11 cellular contexts compared by ENCODE assay signal in the genomic region with DNA sequence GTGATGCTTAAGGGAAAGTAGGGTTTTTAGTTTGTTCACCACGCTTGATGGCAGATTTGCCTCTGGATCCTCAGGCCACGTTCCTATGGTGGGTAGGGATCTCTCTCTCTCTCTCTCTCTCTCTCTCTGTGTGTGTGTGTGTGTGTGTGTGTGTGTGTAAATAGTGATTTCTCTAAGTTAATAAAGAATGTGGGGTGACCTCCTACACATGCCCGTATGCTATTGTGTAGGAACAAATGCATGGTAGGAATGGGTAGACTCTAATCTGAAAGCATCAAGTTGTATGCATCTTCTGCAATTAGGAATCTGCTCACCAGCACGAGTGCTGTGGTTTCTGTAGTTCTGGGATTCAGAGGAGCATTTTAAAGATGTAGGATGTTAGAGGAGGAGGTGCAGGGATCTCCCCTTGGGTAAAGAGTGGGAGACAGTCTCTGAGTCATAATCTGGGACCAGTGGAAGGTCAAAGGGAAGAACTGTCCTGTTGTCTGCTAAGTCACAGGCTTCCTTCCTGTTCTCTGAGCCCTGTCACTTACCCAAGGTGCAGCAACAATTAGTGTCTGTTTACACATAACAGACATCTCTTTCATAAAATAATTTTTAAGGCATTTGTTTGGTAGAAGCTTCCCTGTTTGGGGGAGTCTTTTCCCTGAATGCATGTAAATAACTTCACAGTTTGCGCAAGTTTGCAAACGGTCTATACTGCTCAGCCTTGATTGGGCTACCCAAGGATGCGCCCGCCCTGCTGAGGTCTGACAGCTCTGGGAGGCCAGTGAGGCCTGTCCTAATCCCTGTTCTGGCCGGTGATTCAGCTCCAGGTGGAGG.
A peak's percentile ranks its signal among the peaks of the same experiment; 100 is the strongest.
DNase-seq lines count a peak whose midpoint lies in the region; ATAC-seq and TF ChIP-seq lines count a peak whose summit lies in the region.
"Had no signal": no experiment of that assay in that cellular context is flagged by ENCODE, and none has a peak within 500 bp of the region (broad histone marks: within the 10 kb centered on the region; RNA-seq: fewer than 3 reads in every experiment).

No MANE protein-coding gene starts in this region.

- intact Hi-C loops in heart left ventricle (cut with DNase I) (loop anchor here in 2 of 10 donors (5.0 to 10.0 kb wide), 2 partner anchors 59 to 277 kb away; no protein-coding TSS in a partner anchor), cardiac septum (cut with DNase I) (no loop called here), left lung (cut with DNase I) (no loop called here)

- H3K4me3 ChIP-seq in heart left ventricle: no peak overlapping the region
- no peak overlapping the region for H3K4me3 ChIP-seq in left lung

- CTCF ChIA-PET in RWPE1 (lab: Yijun Ruan, JAX): interaction anchor here (0.6 to 0.8 kb wide), 2 partner anchors 9 to 56 kb away, joined by 4 to 7 read pairs; no protein-coding TSS in a partner anchor

- no peaks in the 10 kb centered on the region for H3K9me3 ChIP-seq in heart left ventricle
- no peaks in the 10 kb centered on the region for H3K9me3 ChIP-seq in left lung

- 67 to 76% (median 70%) methylated on average over 9 of the region's 9 CpGs for WGBS in heart left ventricle, 4 donors

- TF ChIP-seq CTCF in heart left ventricle (IDR thresholded peaks at IDR 0.05) (no peak), VCaP (conservative IDR thresholded peaks at IDR 0.05) (no peak), left lung (IDR thresholded peaks at IDR 0.05) (no peak), RWPE1 (conservative IDR thresholded peaks at IDR 0.05; ENCODE audit: low read depth) (no peak)

- peak in 3 of 4 donors; percentile 23 to 44 (median 41) for ATAC-seq in heart left ventricle
- ATAC-seq in left lung: peak; percentile 45
- ATAC-seq in GM18868 (IDR thresholded peaks at IDR 0.05; ENCODE audit: unreplicated experiment): no peak
- ATAC-seq in HG03432 (IDR thresholded peaks at IDR 0.05; ENCODE audit: unreplicated experiment): no peak

- no peaks in the 10 kb centered on the region for H3K27me3 ChIP-seq in heart left ventricle
- no peaks in the 10 kb centered on the region for H3K27me3 ChIP-seq in left lung

- H3K36me3 ChIP-seq in heart left ventricle (no peaks in the 10 kb centered on the region), left lung (no peaks in the 10 kb centered on the region)

- H3K27ac ChIP-seq in heart left ventricle (peak overlapping the region in 5 of 12 donors; percentile 47 to 75 (median 72)), VCaP (peak overlapping the region; percentile 95), left lung (peak overlapping the region in 1 of 2 donors; percentile 72), RWPE1 (no peak overlapping the region)

- DNase-seq in heart left ventricle (peak in 1 of 5 donors; percentile 57), cardiac septum (ENCODE audit: low spot score) (no peak), left lung (no peak), LoVo (ENCODE audit: low spot score) (no peak), RWPE1 (ENCODE audit: low spot score) (no peak)
- DNase-seq: NCI-H2171 treated with DMSO at 0.1 percent for 48 hours; stimulated activated CD4-positive, alpha-beta T cell treated with anti-CD3 and anti-CD28 coated beads, Interleukin-12 subunit alpha, Interleukin-12 subunit beta, amount 100 ng/mL, for 4 hours; SW 1271 had no signal

- POLR2A ChIA-PET in RWPE1 (lab: Yijun Ruan, JAX; ENCODE audit: low non-redundant PET): interaction anchor here (0.5 kb wide), 1 partner anchor 162 kb away, joined by 3 read pairs; no protein-coding TSS in a partner anchor

- TF ChIP-seq POLR2A in heart left ventricle (IDR thresholded peaks at IDR 0.05): no peak

- H3K4me1 ChIP-seq in heart left ventricle: peaks cover 4 to 83% (median 47%) of the 10 kb centered on the region in 12 donors
- H3K4me1 ChIP-seq in left lung: peaks cover 0 to 30% of the 10 kb centered on the region in 2 donors

Comparison
In these comparisons a context has a peak if more than half of its experiments do, and no peak if none do; other contexts are left out.
1. ATAC-seq: peak in heart left ventricle (3 of 4) and left lung (single experiment); none in GM18868 (single experiment) and HG03432 (single experiment).